In the genomic region with DNA sequence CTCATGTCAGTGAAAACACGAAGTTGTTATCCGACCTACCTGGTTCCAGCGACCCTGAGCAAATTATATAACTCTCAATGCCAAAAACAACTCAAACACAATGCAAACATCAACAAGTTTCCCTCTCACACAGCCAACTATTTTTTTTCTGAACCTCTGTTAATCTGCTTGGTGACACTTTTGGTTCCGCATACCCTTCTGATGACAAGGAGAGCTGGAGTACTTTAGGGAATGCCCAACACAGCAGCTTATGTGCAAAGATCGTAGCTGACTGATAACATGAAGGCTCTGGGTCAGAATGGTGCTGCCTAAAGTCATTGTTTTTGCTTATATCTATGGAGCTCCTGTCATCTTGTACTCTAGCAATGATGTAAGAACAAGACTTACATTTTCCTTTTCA, we compare ENCODE assay signal across 30 cellular contexts.
A peak's percentile ranks its signal among the peaks of the same experiment; 100 is the strongest.
DNase-seq lines count a peak whose midpoint lies in the region; ATAC-seq and TF ChIP-seq lines count a peak whose summit lies in the region.
"Had no signal": no experiment of that assay in that cellular context is flagged by ENCODE, and none has a peak within 500 bp of the region (broad histone marks: within the 10 kb centered on the region; RNA-seq: fewer than 3 reads in every experiment).

No MANE protein-coding gene starts in this region.

- H3K36me3 Mint-ChIP-seq in nephron progenitor cell (ENCODE audit: low read depth): no peaks in the 10 kb centered on the region
- no peaks in the 10 kb centered on the region for H3K36me3 Mint-ChIP-seq in activated CD4-positive, alpha-beta memory T cell treated with anti-CD3 and anti-CD28 coated beads for 36 hours
- H3K36me3 Mint-ChIP-seq: activated naive CD8-positive, alpha-beta T cell treated with anti-CD3 and anti-CD28 coated beads, Interleukin-2, amount 10 ng/mL, durations not matched to agents 7 days and 5 days; CD8-positive, alpha-beta memory T cell; natural killer cell treated with Interleukin-12 subunit alpha and Interleukin-12 subunit beta and Interleukin-15 and Interleukin-18, amount 100 ng/mL, for 72 hours had no signal

- H3K27ac ChIP-seq in stomach (no peak overlapping the region), prostate gland (no peak overlapping the region)
- H3K27ac ChIP-seq: ascending aorta, gastrocnemius medialis, tibial nerve had no signal

- H3K36me3 ChIP-seq in stomach: no peaks in the 10 kb centered on the region
- H3K36me3 ChIP-seq in prostate gland: no peaks in the 10 kb centered on the region
- H3K36me3 ChIP-seq: ascending aorta, gastrocnemius medialis, tibial nerve had no signal

- CTCF ChIA-PET in activated CD4-positive, alpha-beta memory T cell treated with anti-CD3 and anti-CD28 coated beads for 36 hours (lab: Charles Lee): no interaction called here

- ATAC-seq in GM21529 (IDR thresholded peaks at IDR 0.05; ENCODE audit: unreplicated experiment): peak; percentile 49
- ATAC-seq: gastrocnemius medialis; HCT116; natural killer cell treated with Interleukin-12 subunit alpha and Interleukin-12 subunit beta and Interleukin-15 and Interleukin-18, amount 100 ng/mL, for 72 hours; T-helper 17 cell had no signal

- no peak for TF ChIP-seq POLR2A in stomach (IDR thresholded peaks at IDR 0.05)
- no peak for TF ChIP-seq POLR2A in prostate gland (IDR thresholded peaks at IDR 0.05)

- intact Hi-C loops in stomach (cut with DNase I; ENCODE audit: low total_unique reads): no loop called here
- intact Hi-C loops in activated CD4-positive, alpha-beta memory T cell treated with anti-CD3 and anti-CD28 coated beads for 36 hours (cut with micrococcal nuclease): no loop called here
- intact Hi-C loops in prostate gland (cut with DNase I): no loop called here

- DNase-seq in M059J (ENCODE audit: low read depth) (peak; percentile 33), dermis microvascular lymphatic vessel endothelial cell (ENCODE audit: low read depth in 2 of 2) (peak; percentile 34 to 57), nephron progenitor cell (no peak), stomach (no peak), prostate gland (ENCODE audit: low spot score) (no peak), NCI-H128 (lab: John Stamatoyannopoulos, UW; ENCODE audit: unreplicated experiment) (no peak)
- no peak for DNase-seq in activated CD4-positive, alpha-beta memory T cell treated with anti-CD3 and anti-CD28 coated beads for 36 hours
- DNase-seq: activated effector memory CD4-positive, alpha-beta T cell treated with anti-CD3 and anti-CD28 coated beads, Interleukin-2, amount 50 U/mL, for 16 hours; activated naive CD8-positive, alpha-beta T cell treated with anti-CD3 and anti-CD28 coated beads, Interleukin-2, amount 10 ng/mL, durations not matched to agents 7 days and 5 days; CD8-positive, alpha-beta memory T cell; dermis blood vessel endothelial cell; gastrocnemius medialis; hippocampal formation; midbrain; NCI-H1092 treated with DMSO at 0.1 percent for 48 hours; NCI-H1930; NCI-H2227 treated with DMSO at 0.1 percent for 48 hours; NCI-H748 treated with DMSO at 0.1 percent for 48 hours; retina; SK-N-SH; small intestine; stimulated activated CD4-positive, alpha-beta T cell treated with anti-CD3 and anti-CD28 coated beads, Interleukin-2, amount 100 ng/mL, for 24 hours; T-helper 17 cell had no signal

- H3K27me3 ChIP-seq in stomach (no peaks in the 10 kb centered on the region), prostate gland (replicated peaks; ENCODE audit: insufficient read depth) (no peaks in the 10 kb centered on the region)
- H3K27me3 ChIP-seq: ascending aorta, gastrocnemius medialis, tibial nerve had no signal

- H3K9me3 Mint-ChIP-seq in nephron progenitor cell: no peaks in the 10 kb centered on the region
- H3K9me3 Mint-ChIP-seq in activated CD4-positive, alpha-beta memory T cell treated with anti-CD3 and anti-CD28 coated beads for 36 hours: no peaks in the 10 kb centered on the region
- H3K9me3 Mint-ChIP-seq: activated naive CD8-positive, alpha-beta T cell treated with anti-CD3 and anti-CD28 coated beads, Interleukin-2, amount 10 ng/mL, durations not matched to agents 7 days and 5 days; central memory CD8-positive, alpha-beta T cell had no signal

- H3K4me1 ChIP-seq in stomach: no peaks in the 10 kb centered on the region
- H3K4me1 ChIP-seq in prostate gland (replicated peaks): no peaks in the 10 kb centered on the region
- H3K4me1 ChIP-seq: ascending aorta, gastrocnemius medialis, tibial nerve had no signal

- no peak for TF ChIP-seq CTCF in nephron progenitor cell (IDR thresholded peaks at IDR 0.05)
- no peak for TF ChIP-seq CTCF in stomach (IDR thresholded peaks at IDR 0.05)
- no peak for TF ChIP-seq CTCF in prostate gland (IDR thresholded peaks at IDR 0.05)

- no peak for TF ChIP-seq EP300 in stomach (IDR thresholded peaks at IDR 0.05)

- H3K4me3 ChIP-seq in stomach (no peak overlapping the region), prostate gland (no peak overlapping the region)
- H3K4me3 ChIP-seq: ascending aorta, gastrocnemius medialis, tibial nerve had no signal

- 42 to 70% (median 56%) methylated on average over 5 of the region's 5 CpGs for WGBS in stomach, 5 donors
- WGBS in prostate gland: 50% methylated on average over 5 of the region's 5 CpGs

- peaks cover 14% of the 10 kb centered on the region for H3K4me1 Mint-ChIP-seq in nephron progenitor cell
- H3K4me1 Mint-ChIP-seq in activated CD4-positive, alpha-beta memory T cell treated with anti-CD3 and anti-CD28 coated beads for 36 hours (ENCODE audit: low read depth): no peaks in the 10 kb centered on the region
- H3K4me1 Mint-ChIP-seq: activated naive CD8-positive, alpha-beta T cell treated with anti-CD3 and anti-CD28 coated beads, Interleukin-2, amount 10 ng/mL, durations not matched to agents 7 days and 5 days; CD8-positive, alpha-beta memory T cell; central memory CD8-positive, alpha-beta T cell; T-helper 17 cell had no signal

- no peak overlapping the region for H3K4me3 Mint-ChIP-seq in nephron progenitor cell
- no peak overlapping the region for H3K4me3 Mint-ChIP-seq in activated CD4-positive, alpha-beta memory T cell treated with anti-CD3 and anti-CD28 coated beads for 36 hours
- H3K4me3 Mint-ChIP-seq: activated naive CD8-positive, alpha-beta T cell treated with anti-CD3 and anti-CD28 coated beads, Interleukin-2, amount 10 ng/mL, durations not matched to agents 7 days and 5 days; B cell; CD8-positive, alpha-beta memory T cell; central memory CD8-positive, alpha-beta T cell; natural killer cell treated with Interleukin-12 subunit alpha and Interleukin-12 subunit beta and Interleukin-15 and Interleukin-18, amount 100 ng/mL, for 72 hours; T-helper 17 cell had no signal

- POLR2A ChIA-PET in activated CD4-positive, alpha-beta memory T cell treated with anti-CD3 and anti-CD28 coated beads for 36 hours (lab: Charles Lee): no interaction called here

- peak overlapping the region; percentile 64 for H3K27ac Mint-ChIP-seq in nephron progenitor cell
- no peak overlapping the region for H3K27ac Mint-ChIP-seq in activated CD4-positive, alpha-beta memory T cell treated with anti-CD3 and anti-CD28 coated beads for 36 hours
- H3K27ac Mint-ChIP-seq: activated naive CD8-positive, alpha-beta T cell treated with anti-CD3 and anti-CD28 coated beads, Interleukin-2, amount 10 ng/mL, durations not matched to agents 7 days and 5 days; B cell; CD8-positive, alpha-beta memory T cell; natural killer cell treated with Interleukin-12 subunit alpha and Interleukin-12 subunit beta and Interleukin-15 and Interleukin-18, amount 100 ng/mL, for 72 hours; T-helper 17 cell had no signal

- no peaks in the 10 kb centered on the region for H3K27me3 Mint-ChIP-seq in nephron progenitor cell (ENCODE audit: low read depth, poor library complexity)
- peaks cover 4% of the 10 kb centered on the region for H3K27me3 Mint-ChIP-seq in activated CD4-positive, alpha-beta memory T cell treated with anti-CD3 and anti-CD28 coated beads for 36 hours
- H3K27me3 Mint-ChIP-seq: B cell; CD8-positive, alpha-beta memory T cell had no signal

- no peaks in the 10 kb centered on the region for H3K9me3 ChIP-seq in stomach
- H3K9me3 ChIP-seq in prostate gland: no peaks in the 10 kb centered on the region
- H3K9me3 ChIP-seq: ascending aorta, gastrocnemius medialis, SK-N-SH, tibial nerve had no signal

Comparison
In these comparisons a context has a peak if more than half of its experiments do, and no peak if none do; other contexts are left out.
1. DNase-seq: peak in M059J (single experiment) and dermis microvascular lymphatic vessel endothelial cell (2 of 2); none in nephron progenitor cell (single experiment), stomach (single experiment), activated CD4-positive, alpha-beta memory T cell treated with anti-CD3 and anti-CD28 coated beads for 36 hours (single experiment), prostate gland (single experiment) and NCI-H128 (single experiment).